Comparison of ENCODE assay signal across 8 cellular contexts in genomic region chr10:31947144-31947926, GRCh38. TPM values are rescaled to one million over a fixed set of nuclear protein-coding genes. Genes with fewer than 3 reads are reported as not detected.
A peak's percentile ranks its signal among the peaks of the same experiment; 100 is the strongest.
DNase-seq lines count a peak whose midpoint lies in the region; ATAC-seq and TF ChIP-seq lines count a peak whose summit lies in the region.

No MANE protein-coding gene starts in this region.

- H3K4me1 Mint-ChIP-seq in activated naive CD8-positive, alpha-beta T cell treated with anti-CD3 and anti-CD28 coated beads, Interleukin-2, amount 50 U/mL, for 24 hours: peaks cover 9% of the 10 kb centered on the region

- DNase-seq in HS-5 (ENCODE audit: low read depth): peak; percentile 67
- no peak for DNase-seq in SK-N-MC (ENCODE audit: low read depth, low spot score)
- DNase-seq in foreskin keratinocyte: peak; percentile 76 to 88
- DNase-seq in retinal pigment epithelial cell (ENCODE audit: low read depth): no peak
- DNase-seq in activated naive CD8-positive, alpha-beta T cell treated with anti-CD3 and anti-CD28 coated beads, Interleukin-2, amount 50 U/mL, for 24 hours: no peak
- no peak for DNase-seq in activated CD4-positive, alpha-beta T cell treated with anti-CD3 and anti-CD28 coated beads for 1 hour
- no peak for DNase-seq in effector memory CD4-positive, alpha-beta T cell

- no peak overlapping the region for H3K27ac ChIP-seq in 22Rv1
- H3K27ac ChIP-seq in SK-N-MC: peak overlapping the region; percentile 89
- H3K27ac ChIP-seq in foreskin keratinocyte: peak overlapping the region; percentile 0
- no peak overlapping the region for H3K27ac ChIP-seq in effector memory CD4-positive, alpha-beta T cell (ENCODE audit: insufficient read depth, low read length, poor library complexity, severe bottlenecking)

- peak; percentile 91 for ATAC-seq in foreskin keratinocyte
- no peak for ATAC-seq in activated naive CD8-positive, alpha-beta T cell treated with anti-CD3 and anti-CD28 coated beads, Interleukin-2, amount 50 U/mL, for 24 hours

- no peak overlapping the region for H3K27ac Mint-ChIP-seq in activated naive CD8-positive, alpha-beta T cell treated with anti-CD3 and anti-CD28 coated beads, Interleukin-2, amount 50 U/mL, for 24 hours

- no peaks in the 10 kb centered on the region for H3K9me3 ChIP-seq in SK-N-MC (ENCODE audit: low read depth, low read length)
- H3K9me3 ChIP-seq in effector memory CD4-positive, alpha-beta T cell (ENCODE audit: control insufficient read depth, low read length): no peaks in the 10 kb centered on the region

- H3K9me3 Mint-ChIP-seq in activated naive CD8-positive, alpha-beta T cell treated with anti-CD3 and anti-CD28 coated beads, Interleukin-2, amount 50 U/mL, for 24 hours: peaks cover 5% of the 10 kb centered on the region

- peak; percentile 29; the same call in 1 of the 2 replicates for TF ChIP-seq CTCF in 22Rv1 (IDR thresholded peaks at IDR 0.05)
- peak; percentile 89 for TF ChIP-seq CTCF in foreskin keratinocyte (conservative IDR thresholded peaks at IDR 0.05)
- TF ChIP-seq CTCF in retinal pigment epithelial cell (conservative IDR thresholded peaks at IDR 0.05; ENCODE audit: low read depth, low read length): peak; percentile 62

- peak overlapping the region; percentile 37 for H3K9ac ChIP-seq in SK-N-MC (ENCODE audit: insufficient read length)

- no peak overlapping the region for H3K4me3 Mint-ChIP-seq in activated naive CD8-positive, alpha-beta T cell treated with anti-CD3 and anti-CD28 coated beads, Interleukin-2, amount 50 U/mL, for 24 hours

- peaks cover 15% of the 10 kb centered on the region for H3K4me1 ChIP-seq in foreskin keratinocyte
- no peaks in the 10 kb centered on the region for H3K4me1 ChIP-seq in effector memory CD4-positive, alpha-beta T cell (ENCODE audit: control insufficient read depth, insufficient read depth, low read length, poor library complexity, severe bottlenecking)

- no peaks in the 10 kb centered on the region for H3K27me3 ChIP-seq in foreskin keratinocyte
- H3K27me3 ChIP-seq in effector memory CD4-positive, alpha-beta T cell (replicated peaks; ENCODE audit: control insufficient read depth, insufficient read depth, low read length, poor library complexity, severe bottlenecking): no peaks in the 10 kb centered on the region

- no peaks in the 10 kb centered on the region for H3K36me3 Mint-ChIP-seq in activated naive CD8-positive, alpha-beta T cell treated with anti-CD3 and anti-CD28 coated beads, Interleukin-2, amount 50 U/mL, for 24 hours (ENCODE audit: low read depth)

- H3K27me3 Mint-ChIP-seq in activated naive CD8-positive, alpha-beta T cell treated with anti-CD3 and anti-CD28 coated beads, Interleukin-2, amount 50 U/mL, for 24 hours: peaks cover 2% of the 10 kb centered on the region

- no peaks in the 10 kb centered on the region for H3K36me3 ChIP-seq in SK-N-MC (ENCODE audit: insufficient read depth, low read length)
- no peaks in the 10 kb centered on the region for H3K36me3 ChIP-seq in effector memory CD4-positive, alpha-beta T cell (ENCODE audit: control insufficient read depth, insufficient read depth, low read length)

- H3K4me3 ChIP-seq in SK-N-MC (peak overlapping the region; percentile 40), retinal pigment epithelial cell (ENCODE audit: low read length) (no peak overlapping the region)
- H3K4me3 ChIP-seq in effector memory CD4-positive, alpha-beta T cell (ENCODE audit: insufficient read depth, low read depth, low read length, poor library complexity, severe bottlenecking): no peak overlapping the region

RNA-seq across cellular contexts. Expression of gene ARHGAP12, which starts 18.7 kb away (rescaled TPM):
- total RNA-seq in foreskin keratinocyte: 25.9 and 28.0 TPM in 2 replicates
- polyA plus RNA-seq in foreskin keratinocyte: 10.6 and 11.7 TPM in 2 replicates

Comparison
In these comparisons a context has a peak if more than half of its experiments do, and no peak if none do; other contexts are left out.
1. H3K27ac ChIP-seq: peak in SK-N-MC (single experiment) and foreskin keratinocyte (single experiment); none in 22Rv1 (single experiment) and effector memory CD4-positive, alpha-beta T cell (single experiment).
2. CTCF ChIP-seq: peak in every context shown above with its lines; median percentile 89 in foreskin keratinocyte; 62 in retinal pigment epithelial cell; 29 in 22Rv1.
3. DNase-seq: peak in HS-5 (single experiment) and foreskin keratinocyte (2 of 2); none in SK-N-MC (single experiment), retinal pigment epithelial cell (single experiment), activated naive CD8-positive, alpha-beta T cell treated with anti-CD3 and anti-CD28 coated beads, Interleukin-2, amount 50 U/mL, for 24 hours (single experiment), activated CD4-positive, alpha-beta T cell treated with anti-CD3 and anti-CD28 coated beads for 1 hour (single experiment) and effector memory CD4-positive, alpha-beta T cell (0 of 3).